Comparison of ENCODE assay signal across 12 cellular contexts in the genomic region with DNA sequence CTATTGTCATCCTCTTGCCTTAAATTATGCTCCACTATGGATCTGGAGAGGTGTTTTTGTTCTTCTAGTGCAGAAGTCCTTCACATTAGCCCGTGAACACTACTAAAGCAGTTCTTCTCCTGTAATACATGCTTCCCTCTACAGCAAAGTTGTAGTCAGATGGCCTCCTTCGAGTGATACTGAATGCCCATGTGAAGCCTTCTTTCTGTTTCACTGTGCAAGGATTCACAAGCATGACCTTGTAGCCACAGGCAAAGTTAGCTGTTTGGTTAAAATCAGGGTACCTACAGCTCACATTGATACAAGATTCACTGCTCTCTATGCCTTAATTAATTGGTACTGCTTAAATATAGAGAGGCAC. TPM values are rescaled to one million over a fixed set of nuclear protein-coding genes. Genes with fewer than 3 reads are reported as not detected.
DNase-seq lines count a peak whose midpoint lies in the region; ATAC-seq, FAIRE-seq and TF ChIP-seq lines count a peak whose summit lies in the region.
"Had no signal": no experiment of that assay in that cellular context is flagged by ENCODE, and none has a peak within 500 bp of the region (broad histone marks: within the 10 kb centered on the region; RNA-seq: fewer than 3 reads in every experiment).

No MANE protein-coding gene starts in this region.

- H3K4me3 ChIP-seq in HepG2 (replicated peaks in 1 of 3; ENCODE audit: insufficient read depth in 1 of 3, low read depth in 2 of 3, low read length in 3 of 3): no peak overlapping the region
- no peak overlapping the region for H3K4me3 ChIP-seq in right lobe of liver
- no peak overlapping the region for H3K4me3 ChIP-seq in Loucy (ENCODE audit: low read length, poor library complexity, severe bottlenecking)
- H3K4me3 ChIP-seq in Peyer's patch: no peak overlapping the region
- H3K4me3 ChIP-seq in smooth muscle cell: no peak overlapping the region

- POLR2A ChIA-PET in HepG2 (lab: Yijun Ruan, JAX): interaction anchor here (0.7 to 3.6 kb wide), 6 partner anchors 11 to 47 kb away, joined by 3 to 24 read pairs (median 6); partner anchors contain the start of gene ARHGAP18

- TF ChIP-seq CTCF in HepG2 (CRISPR knock-in tag; IDR thresholded peaks at IDR 0.05) (no peak), right lobe of liver (IDR thresholded peaks at IDR 0.05) (no peak), Loucy (conservative IDR thresholded peaks at IDR 0.05; ENCODE audit: low read length) (no peak), Peyer's patch (IDR thresholded peaks at IDR 0.05) (no peak), smooth muscle cell (IDR thresholded peaks at IDR 0.05; ENCODE audit: borderline replicate concordance, insufficient read depth, poor library complexity, severe bottlenecking) (no peak)

- H3K9ac ChIP-seq in HepG2 (ENCODE audit: insufficient read depth, low read depth, low read length): peak overlapping the region; percentile 26
- no peak overlapping the region for H3K9ac ChIP-seq in Loucy (ENCODE audit: low read depth, low read length, poor library complexity, severe bottlenecking)
- H3K9ac ChIP-seq in smooth muscle cell (ENCODE audit: low read depth): no peak overlapping the region

- H3K27ac ChIP-seq in HepG2 (ENCODE audit: extremely low read length, insufficient read depth, low read length) (peak overlapping the region; percentile 65), right lobe of liver (no peak overlapping the region), Peyer's patch (peak overlapping the region in 2 of 4 donors; percentile 60 to 67), smooth muscle cell (ENCODE audit: low read depth) (no peak overlapping the region)

- H3K9me2 ChIP-seq in Loucy (replicated peaks; ENCODE audit: low read depth, low read length): no peaks in the 10 kb centered on the region

- no peak for TF ChIP-seq POLR2A in HepG2 (IDR thresholded peaks at IDR 0.05; ENCODE audit: insufficient read depth in 1 of 2, low read depth in 2 of 2, low read length in 2 of 2)
- TF ChIP-seq POLR2A in right lobe of liver (IDR thresholded peaks at IDR 0.05): no peak
- no peak for TF ChIP-seq POLR2A in Peyer's patch (IDR thresholded peaks at IDR 0.05)

- H4K20me1 ChIP-seq in HepG2 (ENCODE audit: insufficient read depth, low read length) (peaks cover 19% of the 10 kb centered on the region), Loucy (ENCODE audit: insufficient read depth, low read length, poor library complexity, severe bottlenecking) (peaks cover 4% of the 10 kb centered on the region), smooth muscle cell (ENCODE audit: low read depth) (no peaks in the 10 kb centered on the region)

- H3K9me3 ChIP-seq in HepG2 (ENCODE audit: low read length): no peaks in the 10 kb centered on the region
- H3K9me3 ChIP-seq in right lobe of liver: no peaks in the 10 kb centered on the region
- no peaks in the 10 kb centered on the region for H3K9me3 ChIP-seq in Loucy (ENCODE audit: insufficient read depth, low read depth, low read length)
- H3K9me3 ChIP-seq in Peyer's patch: no peaks in the 10 kb centered on the region
- H3K9me3 ChIP-seq in T-helper 17 cell (ENCODE audit: control insufficient read depth, low read length, poor library complexity, severe bottlenecking): no peaks in the 10 kb centered on the region
- no peaks in the 10 kb centered on the region for H3K9me3 ChIP-seq in smooth muscle cell (replicated peaks; ENCODE audit: low read depth)

- H3K79me2 ChIP-seq in HepG2 (ENCODE audit: insufficient read depth, low read length): peaks cover 100% of the 10 kb centered on the region
- H3K79me2 ChIP-seq in Loucy (ENCODE audit: insufficient read depth, low read length): peaks cover 17% of the 10 kb centered on the region; the same call in 1 of the 2 replicates
- H3K79me2 ChIP-seq in smooth muscle cell (ENCODE audit: low read depth): no peaks in the 10 kb centered on the region

- no peak overlapping the region for H3K27ac Mint-ChIP-seq in T-helper 17 cell

- in situ Hi-C loops in HepG2 (cut with HindIII; ENCODE audit: extremely low pct_ligation_motif_present, low pct_unique_long_range_greater_than_20kb): no loop called here

- H3K27me3 Mint-ChIP-seq in T-helper 17 cell: no peaks in the 10 kb centered on the region

- peaks cover 82% of the 10 kb centered on the region for H3K4me1 ChIP-seq in HepG2 (ENCODE audit: insufficient read depth, low read length)
- peaks cover 0 to 14% (median 0%) of the 10 kb centered on the region in 4 donors for H3K4me1 ChIP-seq in right lobe of liver
- peaks cover 35% of the 10 kb centered on the region for H3K4me1 ChIP-seq in Loucy (ENCODE audit: insufficient read depth, low read length, poor library complexity, severe bottlenecking)
- peaks cover 0 to 52% (median 0%) of the 10 kb centered on the region in 4 donors for H3K4me1 ChIP-seq in Peyer's patch
- H3K4me1 ChIP-seq in smooth muscle cell (ENCODE audit: low read depth): no peaks in the 10 kb centered on the region

- peaks cover 6 to 28% of the 10 kb centered on the region in 2 experiments for H3K36me3 ChIP-seq in HepG2 (replicated peaks in 1 of 2; ENCODE audit: control insufficient read depth in 1 of 2, insufficient read depth in 2 of 2, low read length in 2 of 2)
- no peaks in the 10 kb centered on the region for H3K36me3 ChIP-seq in right lobe of liver
- no peaks in the 10 kb centered on the region for H3K36me3 ChIP-seq in Loucy (ENCODE audit: insufficient read depth, low read length)
- H3K36me3 ChIP-seq in Peyer's patch: no peaks in the 10 kb centered on the region
- no peaks in the 10 kb centered on the region for H3K36me3 ChIP-seq in smooth muscle cell (ENCODE audit: low read depth)

- H3F3A ChIP-seq in Loucy (ENCODE audit: low read depth) (no peaks in the 10 kb centered on the region), smooth muscle cell (ENCODE audit: low read depth) (no peaks in the 10 kb centered on the region)

- TF ChIP-seq EP300 in HepG2 (IDR thresholded peaks at IDR 0.05; ENCODE audit: low read depth in 2 of 2, low read length in 2 of 2) (no peak; a peak in 1 of 4 replicates), HepG2 (CRISPR knock-in tag; IDR thresholded peaks at IDR 0.05; ENCODE audit: borderline replicate concordance) (no peak)

- TF ChIP-seq RAD21 in HepG2 (CRISPR knock-in tag; IDR thresholded peaks at IDR 0.05): no peak

- DNase-seq in HepG2 (ENCODE audit: low spot score): no peak
- DNase-seq in right lobe of liver: no peak
- no peak for DNase-seq in Peyer's patch
- no peak for DNase-seq in activated gamma-delta T cell (lab: John Stamatoyannopoulos, UW)
- no peak for DNase-seq in T-helper 17 cell
- no peak for DNase-seq in smooth muscle cell (lab: John Stamatoyannopoulos, UW; ENCODE audit: unreplicated experiment)
- DNase-seq: activated CD4-positive, alpha-beta T cell treated with anti-CD3 and anti-CD28 coated beads for 4 hours; stimulated activated CD4-positive, alpha-beta T cell treated with anti-CD3 and anti-CD28 coated beads, Interleukin-15, amount 100 ng/mL, for 24 hours had no signal

- CTCF ChIA-PET in HepG2 (lab: Yijun Ruan, JAX; ENCODE audit: low intra/inter-chr PET ratio, low total read pairs): no interaction called here

- H3K4me2 ChIP-seq in HepG2 (ENCODE audit: low read depth, low read length) (peak overlapping the region; percentile 47), Loucy (ENCODE audit: low read depth, low read length, poor library complexity, severe bottlenecking) (peak overlapping the region; percentile 6), smooth muscle cell (no peak overlapping the region)

- H3K36me3 Mint-ChIP-seq in T-helper 17 cell (ENCODE audit: low read depth): peaks cover 5% of the 10 kb centered on the region

- 33% methylated on average over 2 of the region's 2 CpGs for WGBS in HepG2 (ENCODE audit: low lambda C conversion rate)
- 57% methylated on average over 1 of the region's 2 CpGs for WGBS in right lobe of liver (ENCODE audit: insufficient coverage, low coverage, low lambda C conversion rate, missing lambda C conversion rate)
- WGBS in smooth muscle cell (ENCODE audit: low lambda C conversion rate): 100% methylated on average over 2 of the region's 2 CpGs

- H3K4me1 Mint-ChIP-seq in T-helper 17 cell: peaks cover 20% of the 10 kb centered on the region

- no peak overlapping the region for H3K4me3 Mint-ChIP-seq in T-helper 17 cell

- no peak for FAIRE-seq in HepG2 (lab: Jason Lieb, UNC)
- FAIRE-seq: frontal cortex, RCC 7860 had no signal

- ATAC-seq in HepG2 (peak; percentile 70), right lobe of liver (no peak), HG02642 (IDR thresholded peaks at IDR 0.05; ENCODE audit: poor library complexity, unreplicated experiment) (peak; percentile 55), T-helper 17 cell (no peak)

- intact Hi-C loops in HepG2 (cut with micrococcal nuclease; ENCODE audit: unreplicated experiment): no loop called here
- intact Hi-C loops in right lobe of liver (cut with DNase I): no loop called here

- BruUV-seq in HepG2 (replicated peaks; lab: Mats Ljungman, UMichigan): no TSS peak

- H2AFZ ChIP-seq in HepG2 (ENCODE audit: low read length) (no peak overlapping the region), Loucy (ENCODE audit: low read length) (no peak overlapping the region), smooth muscle cell (ENCODE audit: low read depth) (no peak overlapping the region)

- no peaks in the 10 kb centered on the region for H3K27me3 ChIP-seq in HepG2 (ENCODE audit: control insufficient read depth in 1 of 2, insufficient read depth in 2 of 2, low read length in 2 of 2)
- no peaks in the 10 kb centered on the region for H3K27me3 ChIP-seq in right lobe of liver
- H3K27me3 ChIP-seq in Loucy (ENCODE audit: insufficient read depth, low read length, poor library complexity, severe bottlenecking): no peaks in the 10 kb centered on the region
- no peaks in the 10 kb centered on the region for H3K27me3 ChIP-seq in Peyer's patch
- no peaks in the 10 kb centered on the region for H3K27me3 ChIP-seq in smooth muscle cell (ENCODE audit: low read depth)

RNA-seq across cellular contexts. Expression of gene ARHGAP18, which starts 47.6 kb away (rescaled TPM):
- total RNA-seq in HepG2 (2016; rRNA removed; fragmentation: Illumina TruSeq; extraction: Trizol): 115 and 183 TPM in 2 replicates
- 16.6 and 18.3 TPM in 2 replicates for total RNA-seq in HepG2 (2016; cell fraction: cytosol; rRNA removed; fragmentation: Illumina TruSeq; extraction: Trizol; ENCODE audit: low read depth)
- 116 and 185 TPM in 2 replicates for total RNA-seq in HepG2 (2016; cell fraction: insoluble cytoplasmic fraction; rRNA removed; fragmentation: Illumina TruSeq; extraction: Trizol)
- total RNA-seq in HepG2 (2016; cell fraction: membrane; rRNA removed; fragmentation: Illumina TruSeq; extraction: Trizol): 53.6 and 60.8 TPM in 2 replicates
- 89.7 and 91.5 TPM in 2 replicates for total RNA-seq in HepG2 (2016; cell fraction: nucleus; rRNA removed; fragmentation: Illumina TruSeq; extraction: Trizol)
- polyA plus RNA-seq in HepG2 (2011; rRNA removed): 37.8 and 58.2 TPM in 2 replicates
- 24.3 and 29.8 TPM in 2 replicates for polyA plus RNA-seq in HepG2 (2011; cell fraction: cytosol; rRNA removed)
- 13.1 and 14.2 TPM in 2 replicates for polyA plus RNA-seq in HepG2 (2011; cell fraction: nucleus; rRNA removed)
- 54.6 and 95.7 TPM in 2 replicates for polyA plus RNA-seq in HepG2 (2012)
- polyA plus RNA-seq in HepG2 (2016; cell fraction: cytosol; fragmentation: Illumina TruSeq; extraction: Trizol; ENCODE audit: low read depth): 6.1 and 6.7 TPM in 2 replicates
- polyA plus RNA-seq in HepG2 (2016; cell fraction: insoluble cytoplasmic fraction; fragmentation: Illumina TruSeq; extraction: Trizol; ENCODE audit: low read depth): 150 and 162 TPM in 2 replicates
- 21.3 and 24.5 TPM in 2 replicates for polyA plus RNA-seq in HepG2 (2016; cell fraction: membrane; fragmentation: Illumina TruSeq; extraction: Trizol; ENCODE audit: low read depth)
- polyA plus RNA-seq in HepG2 (2016; cell fraction: nucleus; fragmentation: Illumina TruSeq; extraction: Trizol; ENCODE audit: insufficient read depth, low read depth): 65.9 and 66.3 TPM in 2 replicates
- 8.2 and 55.6 TPM in 2 replicates for polyA minus RNA-seq in HepG2 (2011; rRNA and poly(A)+ RNA removed; ENCODE audit: low replicate concordance)
- polyA minus RNA-seq in HepG2 (2011; cell fraction: cytosol; rRNA and poly(A)+ RNA removed): 60.4 and 69.2 TPM in 2 replicates
- 134 and 144 TPM in 2 replicates for polyA minus RNA-seq in HepG2 (2011; cell fraction: nucleus; rRNA and poly(A)+ RNA removed)
- 1 to 10 TPM; 2.2 to 8.0 (median 2.9) TPM for total RNA-seq in right lobe of liver
- 10 to 100 TPM; 26.1 to 45.4 (median 33.5) TPM for total RNA-seq in Peyer's patch
- total RNA-seq in T-helper 17 cell: 10 to 100 TPM in 1 of 2 donors, 1 to 10 TPM in 1; 3.7 to 26.7 TPM
- 9.6 and 10.7 TPM in 2 replicates for total RNA-seq in smooth muscle cell
- 3.2 and 3.5 TPM in 2 replicates for polyA plus RNA-seq in smooth muscle cell

Comparison
In these comparisons a context has a peak if more than half of its experiments do, and no peak if none do; other contexts are left out.
1. ATAC-seq: peak in HepG2 (single experiment) and HG02642 (single experiment); none in right lobe of liver (0 of 4) and T-helper 17 cell (single experiment).